ENCODE assay signal across 28 cellular contexts in the genomic region with DNA sequence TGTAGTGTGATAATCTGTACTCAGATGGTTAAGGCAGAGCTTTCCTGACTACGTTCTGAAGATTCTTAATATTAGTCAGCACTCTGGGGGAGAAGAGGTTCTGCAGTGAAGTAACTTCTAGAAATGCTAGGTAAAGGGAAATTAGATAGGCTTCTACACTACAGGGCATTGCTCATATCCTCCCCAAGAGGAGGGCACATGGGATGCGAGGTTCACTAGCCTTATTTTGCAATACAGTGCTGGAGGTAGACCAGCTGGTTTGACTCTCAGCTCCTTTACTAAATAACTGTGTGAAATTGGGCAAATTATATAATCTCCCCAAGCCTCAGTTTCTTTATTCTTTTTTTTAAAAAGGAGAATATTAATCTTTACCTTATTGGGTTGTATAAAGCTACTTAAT.
"Had no signal": no experiment of that assay in that cellular context is flagged by ENCODE, and none has a peak within 500 bp of the region (broad histone marks: within the 10 kb centered on the region; RNA-seq: fewer than 3 reads in every experiment).

No MANE protein-coding gene starts in this region.

- FAIRE-seq: pancreas had no signal

- H3K36me3 ChIP-seq: neutrophil, pancreas, prostate gland, spleen, suprapubic skin, tibial artery, transverse colon, upper lobe of right lung, uterus had no signal

- H3K4me3 ChIP-seq: pancreas, prostate gland, skin epidermis, smooth muscle cell, spleen, suprapubic skin, testis, tibial artery, transverse colon, upper lobe of right lung, uterus had no signal

- DNase-seq: naive thymus-derived CD8-positive, alpha-beta T cell; nephron progenitor cell; nucleus accumbens; pancreas; right cardiac atrium; spleen; stimulated activated CD4-positive, alpha-beta T cell treated with anti-CD3 and anti-CD28 coated beads, Interleukin-12 subunit alpha, Interleukin-12 subunit beta, amount 100 ng/mL, for 4 hours; stimulated activated CD4-positive, alpha-beta T cell treated with anti-CD3 and anti-CD28 coated beads, Interleukin-1b, Interleukin-23, amount 100 ng/mL, for 48 hours; stimulated activated CD4-positive, alpha-beta T cell treated with anti-CD3 and anti-CD28 coated beads, Interleukin-4, amount 100 ng/mL, for 1 hour; stimulated activated CD4-positive, alpha-beta T cell treated with anti-CD3 and anti-CD28 coated beads, Interleukin-4, amount 100 ng/mL, for 4 hours; stimulated activated CD8-positive, alpha-beta memory T cell treated with anti-CD3 and anti-CD28 coated beads, Interleukin-4, amount 100 ng/mL, for 48 hours; stimulated activated naive CD4-positive, alpha-beta T cell; stimulated activated naive CD8-positive, alpha-beta T cell treated with anti-CD3 and anti-CD28 coated beads, Interleukin-15, amount 100 ng/mL, for 72 hours; stimulated activated naive CD8-positive, alpha-beta T cell treated with anti-CD3 and anti-CD28 coated beads, Interleukin-15, Interleukin-2, amounts not matched to agents 100 U/mL and 50 U/mL, for 24 hours; substantia nigra; testis; tibial artery; transverse colon; upper lobe of right lung; uterus had no signal

- H3K27me3 ChIP-seq: neutrophil, pancreas, spleen, suprapubic skin, testis, tibial artery, transverse colon, upper lobe of right lung, uterus had no signal

- H3K4me2 ChIP-seq: smooth muscle cell had no signal

- H3K9me3 ChIP-seq: neutrophil, pancreas, prostate gland, suprapubic skin, testis, tibial artery, transverse colon, upper lobe of right lung, uterus had no signal

- ATAC-seq: naive thymus-derived CD8-positive, alpha-beta T cell; natural killer cell treated with Interleukin-12 subunit alpha and Interleukin-12 subunit beta and Interleukin-15 and Interleukin-18, amount 100 ng/mL, for 72 hours; pancreas; right cardiac atrium; sciatic nerve; stimulated activated memory B cell treated with anti-CD40 and anti-IgM and Interleukin-4, amounts not matched to agents 10 μg/mL and 1 μg/mL and 100 μg/mL, for 72 hours; stimulated activated naive CD8-positive, alpha-beta T cell treated with anti-CD3 and anti-CD28 coated beads, Interleukin-15, amount 100 ng/mL, for 72 hours; stimulated activated naive CD8-positive, alpha-beta T cell treated with anti-CD3 and anti-CD28 coated beads, Interleukin-15, Interleukin-2, amounts not matched to agents 100 U/mL and 50 U/mL, for 24 hours; upper lobe of right lung had no signal

- H3K4me1 ChIP-seq: prostate gland, spleen, suprapubic skin, testis, tibial artery, transverse colon, upper lobe of right lung, uterus had no signal

- H3K27ac ChIP-seq: neutrophil, pancreas, prostate gland, skin epidermis, spleen, suprapubic skin, testis, tibial artery, transverse colon, upper lobe of right lung, uterus had no signal
